ENCODE assay signal across 1 cellular context in the genomic region with DNA sequence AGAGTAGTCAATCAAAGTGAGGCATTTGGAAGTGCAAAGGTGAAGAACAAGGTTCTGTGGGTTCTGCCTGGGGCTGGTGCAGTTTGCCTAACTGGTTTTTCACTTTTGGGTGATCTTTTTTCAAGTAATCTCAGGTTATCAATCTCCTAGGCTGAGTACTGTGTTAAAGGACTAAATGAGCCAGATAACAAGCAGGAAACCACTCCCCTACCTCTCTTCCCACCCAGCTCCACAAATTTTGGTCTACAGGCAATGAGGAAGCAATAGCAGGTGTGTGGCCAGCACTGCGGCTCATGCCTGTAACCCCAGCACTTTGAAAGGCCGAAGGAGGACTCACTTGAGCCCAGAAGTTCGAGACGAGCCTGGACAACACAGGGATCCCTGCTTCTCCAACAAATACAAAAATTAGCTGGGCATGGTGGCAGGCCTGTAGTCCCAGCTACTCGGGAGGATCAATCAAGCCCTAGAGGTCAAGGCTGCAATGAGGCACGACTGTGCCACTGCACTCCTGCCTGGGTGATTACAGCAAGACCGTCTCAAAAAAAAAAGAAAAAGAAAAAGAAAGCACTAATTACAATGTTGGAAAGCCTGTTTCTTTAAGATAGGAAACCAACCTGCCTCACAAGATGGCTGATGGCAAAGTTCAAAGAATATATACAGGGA.
TF ChIP-seq lines count a peak whose summit lies in the region.

No MANE protein-coding gene starts in this region.

TF ChIP-seq in endothelial cell of umbilical vein, 7 proteins besides CTCF, POLR2A, EP300 and RAD21:
- TF ChIP-seq FOS (IDR thresholded peaks at IDR 0.05; ENCODE audit: borderline replicate concordance, insufficient read depth, low read length): no peak
- no peak for TF ChIP-seq MYC (IDR thresholded peaks at IDR 0.05; ENCODE audit: low read depth, low read length)
- no peak for TF ChIP-seq EZH2 (IDR thresholded peaks at IDR 0.05; ENCODE audit: borderline replicate concordance, low read depth, low read length, severe bottlenecking)
- TF ChIP-seq JUN (IDR thresholded peaks at IDR 0.05; ENCODE audit: borderline replicate concordance, insufficient read depth, insufficient read length, low read depth): no peak
- TF ChIP-seq, protein P1, sequence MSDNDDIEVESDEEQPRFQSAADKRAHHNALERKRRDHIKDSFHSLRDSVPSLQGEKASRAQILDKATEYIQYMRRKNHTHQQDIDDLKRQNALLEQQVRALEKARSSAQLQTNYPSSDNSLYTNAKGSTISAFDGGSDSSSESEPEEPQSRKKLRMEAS (IDR thresholded peaks at IDR 0.05; ENCODE audit: insufficient read depth, insufficient read length): no peak
- TF ChIP-seq GATA2 (IDR thresholded peaks at IDR 0.05; ENCODE audit: insufficient read depth, insufficient read length, low read depth, low read length): no peak
